29 cellular contexts compared by ENCODE assay signal in genomic region chr16:82464192-82464591, GRCh38.
"Had no signal": no experiment of that assay in that cellular context is flagged by ENCODE, and none has a peak within 500 bp of the region (broad histone marks: within the 10 kb centered on the region; RNA-seq: fewer than 3 reads in every experiment).

No MANE protein-coding gene starts in this region.

- H2AFZ ChIP-seq: parathyroid adenoma had no signal

- H3K79me2 ChIP-seq: parathyroid adenoma had no signal

- H3K27me3 Mint-ChIP-seq: progenitor cell of endocrine pancreas had no signal

- DNase-seq: naive thymus-derived CD4-positive, alpha-beta T cell; natural killer cell; occipital lobe; ovary; posterior cingulate gyrus; psoas muscle; right lobe of liver; sigmoid colon; small intestine; stimulated activated CD4-positive, alpha-beta T cell treated with anti-CD3 and anti-CD28 coated beads, Interleukin-15, amount 100 ng/mL, for 24 hours; stimulated activated CD4-positive, alpha-beta T cell treated with anti-CD3 and anti-CD28 coated beads, Interleukin-2, amount 100 ng/mL, for 24 hours; stimulated activated CD4-positive, alpha-beta T cell treated with anti-CD3 and anti-CD28 coated beads, Interleukin-2, amount 100 ng/mL, for 48 hours; stimulated activated CD4-positive, alpha-beta T cell treated with anti-CD3 and anti-CD28 coated beads, Interleukin-4, amount 100 ng/mL, for 24 hours; stimulated activated naive B cell treated with anti-CD40 and anti-IgM and Interleukin-4, amounts not matched to agents 10 μg/mL and 1 μg/mL and 100 μg/mL, for 72 hours; stimulated activated naive CD4-positive, alpha-beta T cell treated with Interleukin-2 at 50 U/mL for 16 hours; stomach; thyroid gland; trophoblast cell had no signal

- H3K4me3 ChIP-seq: ovary, psoas muscle, right atrium auricular region, right lobe of liver, sigmoid colon, stomach, thoracic aorta, thyroid gland, tibial nerve, upper lobe of left lung, vagina had no signal

- H3K9ac ChIP-seq: parathyroid adenoma had no signal

- H3K4me1 ChIP-seq: parathyroid adenoma, psoas muscle, right atrium auricular region, right lobe of liver, sigmoid colon, thyroid gland, tibial nerve, upper lobe of left lung, vagina had no signal

- H3K36me3 Mint-ChIP-seq: natural killer cell; stimulated activated effector memory CD8-positive, alpha-beta T cell treated with anti-CD3 and anti-CD28 coated beads, Interleukin-12 subunit alpha, Interleukin-12 subunit beta, amount 100 ng/mL, for 72 hours; stimulated activated naive B cell treated with anti-CD40 and anti-IgM and Interleukin-4, amounts not matched to agents 10 μg/mL and 1 μg/mL and 100 μg/mL, for 72 hours had no signal

- H3K27ac ChIP-seq: ovary, parathyroid adenoma, psoas muscle, right atrium auricular region, right lobe of liver, sigmoid colon, stomach, thoracic aorta, thyroid gland, tibial nerve, upper lobe of left lung, vagina had no signal

- H3K36me3 ChIP-seq: ovary, right atrium auricular region, right lobe of liver, sigmoid colon, stomach, thoracic aorta, thyroid gland, tibial nerve, upper lobe of left lung, vagina had no signal

- H3K4me1 Mint-ChIP-seq: natural killer cell; neural crest cell; stimulated activated naive B cell treated with anti-CD40 and anti-IgM and Interleukin-4, amounts not matched to agents 10 μg/mL and 1 μg/mL and 100 μg/mL, for 72 hours had no signal

- H3K9me3 ChIP-seq: ovary, psoas muscle, right atrium auricular region, right lobe of liver, sigmoid colon, stomach, thoracic aorta, thyroid gland, tibial nerve, upper lobe of left lung, vagina had no signal

- H3K9me3 Mint-ChIP-seq: natural killer cell; neural crest cell; stimulated activated effector memory CD8-positive, alpha-beta T cell treated with anti-CD3 and anti-CD28 coated beads, Interleukin-12 subunit alpha, Interleukin-12 subunit beta, amount 100 ng/mL, for 72 hours; stimulated activated naive B cell treated with anti-CD40 and anti-IgM and Interleukin-4, amounts not matched to agents 10 μg/mL and 1 μg/mL and 100 μg/mL, for 72 hours; stimulated activated naive CD8-positive, alpha-beta T cell treated with anti-CD3 and anti-CD28 coated beads, Interleukin-15, Interleukin-2, amounts not matched to agents 100 ng/mL and 50 ng/mL, for 24 hours had no signal

- H3K27me3 ChIP-seq: ovary, right atrium auricular region, right lobe of liver, sigmoid colon, thyroid gland, upper lobe of left lung, vagina had no signal

- H3K4me3 Mint-ChIP-seq: naive thymus-derived CD4-positive, alpha-beta T cell; natural killer cell; nephron; neural crest cell; stimulated activated effector memory CD8-positive, alpha-beta T cell treated with anti-CD3 and anti-CD28 coated beads, Interleukin-12 subunit alpha, Interleukin-12 subunit beta, amount 100 ng/mL, for 72 hours; stimulated activated naive B cell treated with anti-CD40 and anti-IgM and Interleukin-4, amounts not matched to agents 10 μg/mL and 1 μg/mL and 100 μg/mL, for 72 hours; stimulated activated naive CD8-positive, alpha-beta T cell treated with anti-CD3 and anti-CD28 coated beads, Interleukin-15, Interleukin-2, amounts not matched to agents 100 ng/mL and 50 ng/mL, for 24 hours had no signal

- H3K27ac Mint-ChIP-seq: naive thymus-derived CD4-positive, alpha-beta T cell; natural killer cell; nephron; progenitor cell of endocrine pancreas; stimulated activated effector memory CD8-positive, alpha-beta T cell treated with anti-CD3 and anti-CD28 coated beads, Interleukin-12 subunit alpha, Interleukin-12 subunit beta, amount 100 ng/mL, for 72 hours; stimulated activated naive B cell treated with anti-CD40 and anti-IgM and Interleukin-4, amounts not matched to agents 10 μg/mL and 1 μg/mL and 100 μg/mL, for 72 hours; stimulated activated naive CD8-positive, alpha-beta T cell treated with anti-CD3 and anti-CD28 coated beads, Interleukin-15, Interleukin-2, amounts not matched to agents 100 ng/mL and 50 ng/mL, for 24 hours had no signal
